In the genomic region with DNA sequence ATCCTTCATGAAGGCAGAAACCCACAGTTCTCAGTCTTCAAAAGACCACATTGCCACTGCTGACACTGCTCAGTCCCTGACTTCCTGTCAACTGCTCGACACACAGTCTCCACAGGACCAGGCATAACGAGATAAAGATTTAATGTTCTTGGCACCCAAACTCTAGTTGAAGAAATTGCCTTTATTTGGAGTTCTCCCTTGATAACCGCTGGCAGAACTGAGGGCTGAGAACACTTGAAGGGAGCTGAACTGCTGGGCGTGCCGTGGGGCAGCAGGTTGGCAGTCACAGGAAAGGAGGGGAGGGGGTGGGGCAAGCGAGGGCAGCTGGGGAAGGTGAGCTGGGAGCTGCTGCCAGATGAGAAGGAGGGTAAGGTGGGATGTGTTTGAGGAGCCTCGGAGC, we compare ENCODE assay signal across 11 cellular contexts. TPM values are rescaled to one million over a fixed set of nuclear protein-coding genes. Genes with fewer than 3 reads are reported as not detected.
DNase-seq lines count a peak whose midpoint lies in the region; ATAC-seq and TF ChIP-seq lines count a peak whose summit lies in the region.
"Had no signal": no experiment of that assay in that cellular context is flagged by ENCODE, and none has a peak within 500 bp of the region (broad histone marks: within the 10 kb centered on the region; RNA-seq: fewer than 3 reads in every experiment).

No MANE protein-coding gene starts in this region.

- no peak overlapping the region for H4K5ac ChIP-seq in IMR-90 (ENCODE audit: low read depth, low read length)

- no peak overlapping the region for H3K4me2 ChIP-seq in IMR-90 (ENCODE audit: low read depth, low read length)

- H2BK120ac ChIP-seq in IMR-90 (ENCODE audit: low read depth, low read length), result no peak overlapping the region

- no peaks in the 10 kb centered on the region for H4K20me1 ChIP-seq in IMR-90 (ENCODE audit: insufficient read depth, low read length)

- 57% methylated on average over 6 of the region's 7 CpGs; no CpG with 5 or more reads in 1 of the 2 experiments for WGBS in IMR-90 (ENCODE audit: extremely low coverage in 2 of 2, insufficient read length in 1 of 2), 2 experiments

- H3K56ac ChIP-seq in IMR-90 (ENCODE audit: extremely low read depth, insufficient read depth, low read length), result no peak overlapping the region

- dilution Hi-C loops in IMR-90 (cut with HindIII; ENCODE audit: low sequenced_read_pairs, unreplicated experiment), result no loop called here

- no peak overlapping the region for H2BK15ac ChIP-seq in IMR-90 (ENCODE audit: low read depth, low read length)

- in situ Hi-C loops in IMR-90 (cut with MboI; ENCODE audit: low sequenced_read_pairs), result loop anchor here (5.0 kb wide), 1 partner anchor 138 kb away; no protein-coding TSS in a partner anchor

- H3K27ac ChIP-seq in IMR-90 (ENCODE audit: insufficient read depth, low read length) (no peak overlapping the region), colonic mucosa (peak overlapping the region; percentile 90)

- H2BK20ac ChIP-seq in IMR-90 (ENCODE audit: low read depth, low read length), result no peak overlapping the region

- no peak for DNase-seq in IMR-90
- peak; percentile 43 for DNase-seq in activated CD4-positive, alpha-beta T cell treated with anti-CD3 and anti-CD28 coated beads for 48 hours
- peak; percentile 67 for DNase-seq in colonic mucosa
- DNase-seq in stimulated activated CD4-positive, alpha-beta T cell treated with anti-CD3 and anti-CD28 coated beads, Interleukin-2, amount 100 ng/mL, for 24 hours, result peak; percentile 40 to 48
- no peak for DNase-seq in NCI-H2171 (lab: John Stamatoyannopoulos, UW)
- no peak for DNase-seq in C1 segment of cervical spinal cord (lab: John Stamatoyannopoulos, UW)
- DNase-seq in amygdala (lab: John Stamatoyannopoulos, UW), result no peak
- DNase-seq: NCI-H1436 treated with DMSO at 0.1 percent for 48 hours, SIG-M5 had no signal

- no peaks in the 10 kb centered on the region for H3K27me3 ChIP-seq in IMR-90 (ENCODE audit: control insufficient read depth, insufficient read depth, low read length)
- H3K27me3 ChIP-seq in colonic mucosa, result no peaks in the 10 kb centered on the region

- H3K4ac ChIP-seq in IMR-90 (ENCODE audit: low read depth, low read length), result no peak overlapping the region

- TF ChIP-seq POLR2A in IMR-90 (IDR thresholded peaks at IDR 0.05; ENCODE audit: low read depth, low read length), result no peak

- H3K9ac ChIP-seq in IMR-90 (ENCODE audit: low read depth, low read length) (no peak overlapping the region), colonic mucosa (ENCODE audit: low read depth in 2 of 2, low read length in 2 of 2) (peak overlapping the region in 1 of 2 donors; percentile 4)

- ATAC-seq in IMR-90 (ENCODE audit: low read depth) (no peak), HG02938 (IDR thresholded peaks at IDR 0.05; ENCODE audit: unreplicated experiment) (no peak)

- H2AFZ ChIP-seq in IMR-90 (replicated peaks; ENCODE audit: low read length, poor library complexity), result peak overlapping the region; percentile 29

- H2AK9ac ChIP-seq in IMR-90 (replicated peaks; ENCODE audit: low read depth, low read length, poor library complexity), result no peak overlapping the region

- CTCF ChIA-PET in IMR-90 (lab: Yijun Ruan, JAX), result interaction anchor here (0.6 to 2.4 kb wide), 3 partner anchors 21 to 132 kb away, joined by 3 to 27 read pairs (median 13); a partner anchor contains a TSS

- no TSS peak for BruUV-seq in IMR-90 (replicated peaks; lab: Mats Ljungman, UMichigan)

- TF ChIP-seq RAD21 in IMR-90 (IDR thresholded peaks at IDR 0.05; ENCODE audit: low read length), result no peak

- H3K9me1 ChIP-seq in IMR-90 (ENCODE audit: insufficient read depth, low read length), result no peaks in the 10 kb centered on the region; the same call in 1 of the 2 replicates

- H4K8ac ChIP-seq in IMR-90 (ENCODE audit: low read depth in 2 of 2, low read length in 2 of 2), result no peak overlapping the region

- H3K9me3 ChIP-seq in IMR-90 (ENCODE audit: control insufficient read depth, insufficient read depth, low read length) (no peaks in the 10 kb centered on the region), colonic mucosa (no peaks in the 10 kb centered on the region)
- H3K9me3 ChIP-seq: HAP-1 had no signal

- H2AK5ac ChIP-seq in IMR-90 (ENCODE audit: low read depth, low read length), result no peak overlapping the region

- H4K91ac ChIP-seq in IMR-90 (ENCODE audit: insufficient read depth, low read depth, low read length), result no peak overlapping the region

- H3K4me3 ChIP-seq in IMR-90 (ENCODE audit: insufficient read depth, low read depth, low read length) (no peak overlapping the region), colonic mucosa (no peak overlapping the region)
- H3K4me3 ChIP-seq: HAP-1 had no signal

- H3K79me1 ChIP-seq in IMR-90 (ENCODE audit: low read depth in 1 of 2, low read length in 2 of 2), result no peaks in the 10 kb centered on the region

- H3K36me3 ChIP-seq in IMR-90 (ENCODE audit: control insufficient read depth, insufficient read depth, low read length) (no peaks in the 10 kb centered on the region), colonic mucosa (no peaks in the 10 kb centered on the region)
- H3K36me3 ChIP-seq: HAP-1 had no signal

- intact Hi-C loops in IMR-90 (cut with micrococcal nuclease), result loop anchor here (10.0 kb wide), 1 partner anchor 430 kb away; no protein-coding TSS in a partner anchor
- intact Hi-C loops in colonic mucosa (cut with DNase I), result no loop called here

- H3K4me1 ChIP-seq in IMR-90 (ENCODE audit: control insufficient read depth, insufficient read depth, low read length) (peaks cover 5% of the 10 kb centered on the region), colonic mucosa (no peaks in the 10 kb centered on the region)
- H3K4me1 ChIP-seq: HAP-1 had no signal

- H3K18ac ChIP-seq in IMR-90 (ENCODE audit: low read depth, low read length), result no peak overlapping the region

- H3K14ac ChIP-seq in IMR-90 (replicated peaks; ENCODE audit: low read depth, low read length), result no peak overlapping the region

- TF ChIP-seq CTCF in IMR-90 (conservative IDR thresholded peaks at IDR 0.05; ENCODE audit: low read depth, low read length) (no peak), colonic mucosa (IDR thresholded peaks at IDR 0.05) (no peak)

- POLR2A ChIA-PET in IMR-90 (lab: Charles Lee; ENCODE audit: unreplicated experiment), result no interaction called here

- no peak overlapping the region for H2BK5ac ChIP-seq in IMR-90 (ENCODE audit: low read depth, low read length, poor library complexity, severe bottlenecking)

- H3K23ac ChIP-seq in IMR-90 (ENCODE audit: low read depth, low read length), result no peak overlapping the region

TF ChIP-seq in IMR-90, 13 proteins besides CTCF, POLR2A, EP300 and RAD21:
- TF ChIP-seq BHLHE40 (IDR thresholded peaks at IDR 0.05; ENCODE audit: low read depth, low read length), result no peak
- no peak for TF ChIP-seq RFX5 (IDR thresholded peaks at IDR 0.05; ENCODE audit: low read depth, low read length)
- no peak for TF ChIP-seq CHD1 (IDR thresholded peaks at IDR 0.05; ENCODE audit: low read depth, low read length)
- no peak for TF ChIP-seq CEBPB (IDR thresholded peaks at IDR 0.05; ENCODE audit: low read depth, low read length)
- no peak for TF ChIP-seq NFE2L2 (IDR thresholded peaks at IDR 0.05; ENCODE audit: low read depth, low read length)
- TF ChIP-seq MXI1 (IDR thresholded peaks at IDR 0.05; ENCODE audit: borderline replicate concordance, low read depth, low read length), result no peak
- TF ChIP-seq, protein P1, sequence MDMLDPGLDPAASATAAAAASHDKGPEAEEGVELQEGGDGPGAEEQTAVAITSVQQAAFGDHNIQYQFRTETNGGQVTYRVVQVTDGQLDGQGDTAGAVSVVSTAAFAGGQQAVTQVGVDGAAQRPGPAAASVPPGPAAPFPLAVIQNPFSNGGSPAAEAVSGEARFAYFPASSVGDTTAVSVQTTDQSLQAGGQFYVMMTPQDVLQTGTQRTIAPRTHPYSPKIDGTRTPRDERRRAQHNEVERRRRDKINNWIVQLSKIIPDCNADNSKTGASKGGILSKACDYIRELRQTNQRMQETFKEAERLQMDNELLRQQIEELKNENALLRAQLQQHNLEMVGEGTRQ (IDR thresholded peaks at IDR 0.05; ENCODE audit: low read depth, low read length), result no peak
- no peak for TF ChIP-seq RCOR1 (IDR thresholded peaks at IDR 0.05; ENCODE audit: insufficient replicate concordance, low read length)
- TF ChIP-seq, protein P2, sequence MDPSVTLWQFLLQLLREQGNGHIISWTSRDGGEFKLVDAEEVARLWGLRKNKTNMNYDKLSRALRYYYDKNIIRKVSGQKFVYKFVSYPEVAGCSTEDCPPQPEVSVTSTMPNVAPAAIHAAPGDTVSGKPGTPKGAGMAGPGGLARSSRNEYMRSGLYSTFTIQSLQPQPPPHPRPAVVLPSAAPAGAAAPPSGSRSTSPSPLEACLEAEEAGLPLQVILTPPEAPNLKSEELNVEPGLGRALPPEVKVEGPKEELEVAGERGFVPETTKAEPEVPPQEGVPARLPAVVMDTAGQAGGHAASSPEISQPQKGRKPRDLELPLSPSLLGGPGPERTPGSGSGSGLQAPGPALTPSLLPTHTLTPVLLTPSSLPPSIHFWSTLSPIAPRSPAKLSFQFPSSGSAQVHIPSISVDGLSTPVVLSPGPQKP (IDR thresholded peaks at IDR 0.05; ENCODE audit: borderline replicate concordance, low read depth, low read length), result no peak
- no peak for TF ChIP-seq FOS (IDR thresholded peaks at IDR 0.05; ENCODE audit: low read depth, low read length)
- TF ChIP-seq MAFK (IDR thresholded peaks at IDR 0.05; ENCODE audit: low read depth, low read length), result no peak
- no peak for TF ChIP-seq SMC3 (IDR thresholded peaks at IDR 0.05; ENCODE audit: low read depth, low read length)
- TF ChIP-seq MAZ (IDR thresholded peaks at IDR 0.05; ENCODE audit: borderline replicate concordance, low read depth, low read length), result no peak

RNA-seq across cellular contexts. Expression of a gene that starts 15.9 kb away (rescaled TPM):
- total RNA-seq in IMR-90 (2012; rRNA removed) (0.28 and 0.54 TPM in 2 replicates), colonic mucosa (10 to 100 TPM in 1 of 2 donors, 1 to 10 TPM in 1; 3.7 to 10.1 TPM)
- 0.43 and 0.67 TPM in 2 replicates for polyA plus RNA-seq in IMR-90 (2012; rRNA removed)
- polyA plus RNA-seq in IMR-90 (2012; cell fraction: cytosol; rRNA removed), result 0.09 and 0.54 TPM in 2 replicates
- polyA plus RNA-seq in IMR-90 (2012; cell fraction: nucleus; rRNA removed; ENCODE audit: low replicate concordance), result 0.09 and 0.69 TPM in 2 replicates

RNA-seq across cellular contexts. Expression of a gene that starts 47.1 kb away (rescaled TPM):
- 9.0 and 15.0 TPM in 2 replicates for total RNA-seq in IMR-90 (2012; rRNA removed)
- polyA plus RNA-seq in IMR-90 (2012; rRNA removed), result 15.5 and 19.3 TPM in 2 replicates
- 3.9 and 6.9 TPM in 2 replicates for polyA plus RNA-seq in IMR-90 (2012; cell fraction: cytosol; rRNA removed)
- 35.6 and 60.1 TPM in 2 replicates for polyA plus RNA-seq in IMR-90 (2012; cell fraction: nucleus; rRNA removed; ENCODE audit: low replicate concordance)
- total RNA-seq in colonic mucosa, result 10 to 100 TPM; 31.7 to 32.4 TPM

Comparison
In these comparisons a context has a peak if more than half of its experiments do, and no peak if none do; other contexts are left out.
1. DNase-seq: peak in activated CD4-positive, alpha-beta T cell treated with anti-CD3 and anti-CD28 coated beads for 48 hours (single experiment), colonic mucosa (single experiment) and stimulated activated CD4-positive, alpha-beta T cell treated with anti-CD3 and anti-CD28 coated beads, Interleukin-2, amount 100 ng/mL, for 24 hours (2 of 2); none in IMR-90 (single experiment), NCI-H2171 (single experiment), C1 segment of cervical spinal cord (0 of 14) and amygdala (0 of 56).